Comparison of ENCODE assay signal across 1 cellular context in the genomic region with DNA sequence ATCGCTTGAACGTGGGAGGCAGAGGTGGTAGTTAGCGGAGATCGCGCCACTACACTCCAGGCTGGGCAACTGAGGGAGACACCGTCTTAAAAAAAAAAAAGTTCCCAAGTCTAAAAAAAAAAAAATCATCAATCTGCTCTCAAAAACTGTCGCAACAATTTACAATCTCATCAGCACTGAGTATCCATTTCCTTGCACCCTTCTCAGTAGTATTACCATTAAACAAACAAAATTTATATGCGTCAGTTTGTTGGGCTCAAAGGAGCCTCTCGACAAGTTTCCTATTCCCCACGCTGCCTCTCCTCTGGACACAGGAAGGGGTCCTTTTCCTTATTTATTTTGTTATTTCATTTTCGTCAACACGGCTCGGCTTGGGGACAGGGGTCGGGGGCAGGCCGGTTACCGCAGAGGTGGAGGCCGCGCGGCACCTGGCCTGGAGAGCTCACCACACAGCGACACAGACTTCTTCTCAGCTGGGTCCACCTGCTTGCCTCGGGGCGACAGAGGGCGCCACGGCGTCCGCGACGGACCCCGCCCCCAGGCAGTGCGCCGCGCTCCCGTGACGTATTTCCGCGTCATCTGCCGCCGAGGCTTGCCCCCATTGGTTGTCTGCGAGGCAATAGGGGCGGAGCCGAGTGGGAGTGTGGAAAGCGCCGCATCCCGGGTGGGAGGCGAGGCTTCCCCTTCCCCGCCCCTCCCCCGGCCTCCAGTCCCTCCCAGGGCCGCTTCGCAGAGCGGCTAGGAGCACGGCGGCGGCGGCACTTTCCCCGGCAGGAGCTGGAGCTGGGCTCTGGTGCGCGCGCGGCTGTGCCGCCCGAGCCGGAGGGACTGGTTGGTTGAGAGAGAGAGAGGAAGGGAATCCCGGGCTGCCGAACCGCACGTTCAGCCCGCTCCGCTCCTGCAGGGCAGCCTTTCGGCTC.
A peak's percentile ranks its signal among the peaks of the same experiment; 100 is the strongest.
TF ChIP-seq lines count a peak whose summit lies in the region.

Gene MAP2K1, plus strand, starts transcription at position 709 of the 920 bp plus-strand sequence. CDS start 436 bp downstream, outside the sequence.

TF ChIP-seq in GM12878, 131 proteins besides CTCF, POLR2A, EP300 and RAD21 (continued from another document and continues in another):
- TF ChIP-seq DPF2 (IDR thresholded peaks at IDR 0.05) (no peak), ZSCAN29 (IDR thresholded peaks at IDR 0.05) (no peak), NKRF (conservative IDR thresholded peaks at IDR 0.05) (peak; percentile 86), YY1 (IDR thresholded peaks at IDR 0.05; ENCODE audit: low read depth, low read length) (peak; percentile 87), ESRRA (IDR thresholded peaks at IDR 0.05; ENCODE audit: low read length) (no peak), SRF (IDR thresholded peaks at IDR 0.05; ENCODE audit: low read depth in 2 of 2, low read length in 2 of 2) (no peak), RCOR1 (conservative IDR thresholded peaks at IDR 0.05; ENCODE audit: low read depth, low read length) (0 out of 2 replicates have a peak, but pooled peaks have one; percentile 61), RFX5 (IDR thresholded peaks at IDR 0.05; ENCODE audit: low read depth, low read length) (peak; percentile 83), SUZ12 (IDR thresholded peaks at IDR 0.05; ENCODE audit: unreplicated experiment) (no peak), USF1 (IDR thresholded peaks at IDR 0.05; ENCODE audit: borderline replicate concordance, extremely low read length, insufficient read depth, low read depth, low read length) (peak; percentile 85), KDM1A (IDR thresholded peaks at IDR 0.05; ENCODE audit: borderline replicate concordance) (no peak), NR2C1 (IDR thresholded peaks at IDR 0.05) (no peak), STAT1 (conservative IDR thresholded peaks at IDR 0.05) (no peak), MYC (IDR thresholded peaks at IDR 0.05; ENCODE audit: insufficient read depth, insufficient read length, insufficient replicate concordance, low read length, severe bottlenecking) (no peak), ZNF274 (IDR thresholded peaks at IDR 0.05; ENCODE audit: insufficient read depth, insufficient read length) (no peak), HDAC2 (IDR thresholded peaks at IDR 0.05) (no peak), KLF5 (IDR thresholded peaks at IDR 0.05; ENCODE audit: partially characterized antibody) (no peak), PML (IDR thresholded peaks at IDR 0.05; ENCODE audit: low read length) (peak; percentile 75; the same call in 1 of the 2 replicates), IKZF2 (IDR thresholded peaks at IDR 0.05) (peak in 1 of 2 experiments; percentile 35; a peak in 1 of 4 replicates), TAF1 (IDR thresholded peaks at IDR 0.05; ENCODE audit: borderline replicate concordance, low read depth, low read length) (peak; percentile 76), CEBPB (IDR thresholded peaks at IDR 0.05; ENCODE audit: borderline replicate concordance in 1 of 2, low read depth in 2 of 2, low read length in 2 of 2) (no peak), MEF2B (IDR thresholded peaks at IDR 0.05; ENCODE audit: partially characterized antibody, poor library complexity, severe bottlenecking) (peak; percentile 11), EZH2 (IDR thresholded peaks at IDR 0.05; ENCODE audit: borderline replicate concordance, control insufficient read depth, low read depth, low read length) (no peak), CBX3 (IDR thresholded peaks at IDR 0.05; ENCODE audit: borderline replicate concordance, low read depth) (no peak), RUNX3 (IDR thresholded peaks at IDR 0.05; ENCODE audit: low read length) (peak; percentile 68), KAT2A (conservative IDR thresholded peaks at IDR 0.05; ENCODE audit: control insufficient read depth, low read depth, low read length) (no peak), POLR2AphosphoS5 (IDR thresholded peaks at IDR 0.05; ENCODE audit: low read length) (peak; percentile 89), PAX5 (IDR thresholded peaks at IDR 0.05; ENCODE audit: borderline replicate concordance, low read depth, low read length) (peak; percentile 63; the same call in 1 of the 2 replicates), SIN3A (IDR thresholded peaks at IDR 0.05; ENCODE audit: low read depth, low read length) (peak; percentile 84), MLLT1 (IDR thresholded peaks at IDR 0.05) (peak; percentile 53)
- TF ChIP-seq, protein P1, sequence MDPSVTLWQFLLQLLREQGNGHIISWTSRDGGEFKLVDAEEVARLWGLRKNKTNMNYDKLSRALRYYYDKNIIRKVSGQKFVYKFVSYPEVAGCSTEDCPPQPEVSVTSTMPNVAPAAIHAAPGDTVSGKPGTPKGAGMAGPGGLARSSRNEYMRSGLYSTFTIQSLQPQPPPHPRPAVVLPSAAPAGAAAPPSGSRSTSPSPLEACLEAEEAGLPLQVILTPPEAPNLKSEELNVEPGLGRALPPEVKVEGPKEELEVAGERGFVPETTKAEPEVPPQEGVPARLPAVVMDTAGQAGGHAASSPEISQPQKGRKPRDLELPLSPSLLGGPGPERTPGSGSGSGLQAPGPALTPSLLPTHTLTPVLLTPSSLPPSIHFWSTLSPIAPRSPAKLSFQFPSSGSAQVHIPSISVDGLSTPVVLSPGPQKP (IDR thresholded peaks at IDR 0.05; ENCODE audit: low read depth, low read length): no peak
- TF ChIP-seq, protein P2, sequence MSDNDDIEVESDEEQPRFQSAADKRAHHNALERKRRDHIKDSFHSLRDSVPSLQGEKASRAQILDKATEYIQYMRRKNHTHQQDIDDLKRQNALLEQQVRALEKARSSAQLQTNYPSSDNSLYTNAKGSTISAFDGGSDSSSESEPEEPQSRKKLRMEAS (IDR thresholded peaks at IDR 0.05; ENCODE audit: low read depth, low read length): peak; percentile 89
- TF ChIP-seq, protein P3, sequence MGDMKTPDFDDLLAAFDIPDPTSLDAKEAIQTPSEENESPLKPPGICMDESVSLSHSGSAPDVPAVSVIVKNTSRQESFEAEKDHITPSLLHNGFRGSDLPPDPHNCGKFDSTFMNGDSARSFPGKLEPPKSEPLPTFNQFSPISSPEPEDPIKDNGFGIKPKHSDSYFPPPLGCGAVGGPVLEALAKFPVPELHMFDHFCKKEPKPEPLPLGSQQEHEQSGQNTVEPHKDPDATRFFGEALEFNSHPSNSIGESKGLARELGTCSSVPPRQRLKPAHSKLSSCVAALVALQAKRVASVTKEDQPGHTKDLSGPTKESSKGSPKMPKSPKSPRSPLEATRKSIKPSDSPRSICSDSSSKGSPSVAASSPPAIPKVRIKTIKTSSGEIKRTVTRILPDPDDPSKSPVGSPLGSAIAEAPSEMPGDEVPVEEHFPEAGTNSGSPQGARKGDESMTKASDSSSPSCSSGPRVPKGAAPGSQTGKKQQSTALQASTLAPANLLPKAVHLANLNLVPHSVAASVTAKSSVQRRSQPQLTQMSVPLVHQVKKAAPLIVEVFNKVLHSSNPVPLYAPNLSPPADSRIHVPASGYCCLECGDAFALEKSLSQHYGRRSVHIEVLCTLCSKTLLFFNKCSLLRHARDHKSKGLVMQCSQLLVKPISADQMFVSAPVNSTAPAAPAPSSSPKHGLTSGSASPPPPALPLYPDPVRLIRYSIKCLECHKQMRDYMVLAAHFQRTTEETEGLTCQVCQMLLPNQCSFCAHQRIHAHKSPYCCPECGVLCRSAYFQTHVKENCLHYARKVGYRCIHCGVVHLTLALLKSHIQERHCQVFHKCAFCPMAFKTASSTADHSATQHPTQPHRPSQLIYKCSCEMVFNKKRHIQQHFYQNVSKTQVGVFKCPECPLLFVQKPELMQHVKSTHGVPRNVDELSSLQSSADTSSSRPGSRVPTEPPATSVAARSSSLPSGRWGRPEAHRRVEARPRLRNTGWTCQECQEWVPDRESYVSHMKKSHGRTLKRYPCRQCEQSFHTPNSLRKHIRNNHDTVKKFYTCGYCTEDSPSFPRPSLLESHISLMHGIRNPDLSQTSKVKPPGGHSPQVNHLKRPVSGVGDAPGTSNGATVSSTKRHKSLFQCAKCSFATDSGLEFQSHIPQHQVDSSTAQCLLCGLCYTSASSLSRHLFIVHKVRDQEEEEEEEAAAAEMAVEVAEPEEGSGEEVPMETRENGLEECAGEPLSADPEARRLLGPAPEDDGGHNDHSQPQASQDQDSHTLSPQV (IDR thresholded peaks at IDR 0.05): peak; percentile 88; the same call in 1 of the 2 replicates
- TF ChIP-seq, protein P4, sequence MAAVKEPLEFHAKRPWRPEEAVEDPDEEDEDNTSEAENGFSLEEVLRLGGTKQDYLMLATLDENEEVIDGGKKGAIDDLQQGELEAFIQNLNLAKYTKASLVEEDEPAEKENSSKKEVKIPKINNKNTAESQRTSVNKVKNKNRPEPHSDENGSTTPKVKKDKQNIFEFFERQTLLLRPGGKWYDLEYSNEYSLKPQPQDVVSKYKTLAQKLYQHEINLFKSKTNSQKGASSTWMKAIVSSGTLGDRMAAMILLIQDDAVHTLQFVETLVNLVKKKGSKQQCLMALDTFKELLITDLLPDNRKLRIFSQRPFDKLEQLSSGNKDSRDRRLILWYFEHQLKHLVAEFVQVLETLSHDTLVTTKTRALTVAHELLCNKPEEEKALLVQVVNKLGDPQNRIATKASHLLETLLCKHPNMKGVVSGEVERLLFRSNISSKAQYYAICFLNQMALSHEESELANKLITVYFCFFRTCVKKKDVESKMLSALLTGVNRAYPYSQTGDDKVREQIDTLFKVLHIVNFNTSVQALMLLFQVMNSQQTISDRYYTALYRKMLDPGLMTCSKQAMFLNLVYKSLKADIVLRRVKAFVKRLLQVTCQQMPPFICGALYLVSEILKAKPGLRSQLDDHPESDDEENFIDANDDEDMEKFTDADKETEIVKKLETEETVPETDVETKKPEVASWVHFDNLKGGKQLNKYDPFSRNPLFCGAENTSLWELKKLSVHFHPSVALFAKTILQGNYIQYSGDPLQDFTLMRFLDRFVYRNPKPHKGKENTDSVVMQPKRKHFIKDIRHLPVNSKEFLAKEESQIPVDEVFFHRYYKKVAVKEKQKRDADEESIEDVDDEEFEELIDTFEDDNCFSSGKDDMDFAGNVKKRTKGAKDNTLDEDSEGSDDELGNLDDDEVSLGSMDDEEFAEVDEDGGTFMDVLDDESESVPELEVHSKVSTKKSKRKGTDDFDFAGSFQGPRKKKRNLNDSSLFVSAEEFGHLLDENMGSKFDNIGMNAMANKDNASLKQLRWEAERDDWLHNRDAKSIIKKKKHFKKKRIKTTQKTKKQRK (IDR thresholded peaks at IDR 0.05; ENCODE audit: low read depth, low read length): no peak
- TF ChIP-seq, protein P5, sequence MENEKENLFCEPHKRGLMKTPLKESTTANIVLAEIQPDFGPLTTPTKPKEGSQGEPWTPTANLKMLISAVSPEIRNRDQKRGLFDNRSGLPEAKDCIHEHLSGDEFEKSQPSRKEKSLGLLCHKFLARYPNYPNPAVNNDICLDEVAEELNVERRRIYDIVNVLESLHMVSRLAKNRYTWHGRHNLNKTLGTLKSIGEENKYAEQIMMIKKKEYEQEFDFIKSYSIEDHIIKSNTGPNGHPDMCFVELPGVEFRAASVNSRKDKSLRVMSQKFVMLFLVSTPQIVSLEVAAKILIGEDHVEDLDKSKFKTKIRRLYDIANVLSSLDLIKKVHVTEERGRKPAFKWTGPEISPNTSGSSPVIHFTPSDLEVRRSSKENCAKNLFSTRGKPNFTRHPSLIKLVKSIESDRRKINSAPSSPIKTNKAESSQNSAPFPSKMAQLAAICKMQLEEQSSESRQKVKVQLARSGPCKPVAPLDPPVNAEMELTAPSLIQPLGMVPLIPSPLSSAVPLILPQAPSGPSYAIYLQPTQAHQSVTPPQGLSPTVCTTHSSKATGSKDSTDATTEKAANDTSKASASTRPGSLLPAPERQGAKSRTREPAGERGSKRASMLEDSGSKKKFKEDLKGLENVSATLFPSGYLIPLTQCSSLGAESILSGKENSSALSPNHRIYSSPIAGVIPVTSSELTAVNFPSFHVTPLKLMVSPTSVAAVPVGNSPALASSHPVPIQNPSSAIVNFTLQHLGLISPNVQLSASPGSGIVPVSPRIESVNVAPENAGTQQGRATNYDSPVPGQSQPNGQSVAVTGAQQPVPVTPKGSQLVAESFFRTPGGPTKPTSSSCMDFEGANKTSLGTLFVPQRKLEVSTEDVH (IDR thresholded peaks at IDR 0.05; ENCODE audit: low read depth, partially characterized antibody): no peak
- TF ChIP-seq, protein P6, sequence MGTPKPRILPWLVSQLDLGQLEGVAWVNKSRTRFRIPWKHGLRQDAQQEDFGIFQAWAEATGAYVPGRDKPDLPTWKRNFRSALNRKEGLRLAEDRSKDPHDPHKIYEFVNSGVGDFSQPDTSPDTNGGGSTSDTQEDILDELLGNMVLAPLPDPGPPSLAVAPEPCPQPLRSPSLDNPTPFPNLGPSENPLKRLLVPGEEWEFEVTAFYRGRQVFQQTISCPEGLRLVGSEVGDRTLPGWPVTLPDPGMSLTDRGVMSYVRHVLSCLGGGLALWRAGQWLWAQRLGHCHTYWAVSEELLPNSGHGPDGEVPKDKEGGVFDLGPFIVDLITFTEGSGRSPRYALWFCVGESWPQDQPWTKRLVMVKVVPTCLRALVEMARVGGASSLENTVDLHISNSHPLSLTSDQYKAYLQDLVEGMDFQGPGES (IDR thresholded peaks at IDR 0.05): 0 out of 2 replicates have a peak, but pooled peaks have one; percentile 16
